8 cellular contexts compared by ENCODE assay signal in the genomic region with DNA sequence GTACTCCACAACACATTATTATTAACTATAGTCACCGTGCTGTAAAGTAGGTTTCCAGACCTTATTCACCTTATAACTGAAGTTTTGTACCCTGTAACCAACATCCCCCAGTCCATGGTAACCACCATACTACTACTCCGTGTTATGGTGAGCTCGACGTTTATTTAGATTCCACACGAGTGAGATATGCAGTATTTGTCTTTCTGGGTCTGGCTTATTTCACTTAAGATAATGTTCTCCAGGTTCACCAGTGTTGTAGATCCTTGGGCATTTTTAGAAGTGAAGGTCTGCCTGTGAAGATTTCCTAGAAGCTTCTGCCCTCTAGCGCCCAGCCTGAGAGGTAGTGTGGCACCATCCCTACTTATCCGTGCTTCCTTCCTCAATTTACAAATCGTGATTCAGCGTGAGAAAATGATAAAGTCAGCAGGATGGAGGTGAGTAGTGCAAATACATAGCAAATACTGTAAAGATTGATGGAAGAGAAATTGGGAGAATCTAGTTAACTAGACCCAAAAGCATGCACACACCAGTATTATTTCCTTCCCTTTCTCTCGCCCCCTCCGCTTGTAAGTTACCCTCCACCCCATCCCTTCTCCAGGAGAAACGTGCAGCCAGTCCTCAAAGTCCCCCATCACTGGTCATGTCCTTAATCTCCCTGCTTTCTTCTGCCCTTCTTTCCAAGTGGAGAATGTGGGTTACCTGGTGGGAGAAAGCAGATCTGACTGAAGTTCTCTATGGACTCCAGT. TPM values are rescaled to one million over a fixed set of nuclear protein-coding genes. Genes with fewer than 3 reads are reported as not detected.
DNase-seq lines count a peak whose midpoint lies in the region; ATAC-seq, FAIRE-seq and TF ChIP-seq lines count a peak whose summit lies in the region.

No MANE protein-coding gene starts in this region.

- H3K4me3 ChIP-seq in A549 = no peak overlapping the region
- H3K4me3 ChIP-seq in colonic mucosa = no peak overlapping the region
- H3K4me3 ChIP-seq in lung = no peak overlapping the region

- no peaks in the 10 kb centered on the region for H3K4me1 ChIP-seq in A549
- H3K4me1 ChIP-seq in colonic mucosa = no peaks in the 10 kb centered on the region
- H3K4me1 ChIP-seq in lung (ENCODE audit: control insufficient read depth in 2 of 2, insufficient read depth in 2 of 2, low read length in 2 of 2) = peaks cover 0 to 3% of the 10 kb centered on the region in 2 donors

- no peaks in the 10 kb centered on the region for H3K27me3 ChIP-seq in colonic mucosa
- H3K27me3 ChIP-seq in lung (ENCODE audit: control insufficient read depth, insufficient read depth) = no peaks in the 10 kb centered on the region

- CTCF ChIA-PET in A549 (lab: Yijun Ruan, JAX) = interaction anchor here (0.6 to 5.4 kb wide), 26 partner anchors 9 to 308 kb away, joined by 3 to 54 read pairs (median 4); a partner anchor contains a TSS

- H3K27ac ChIP-seq in A549 = peak overlapping the region in 1 of 2 experiments; percentile 36; a peak in 2 of 6 replicates
- no peak overlapping the region for H3K27ac ChIP-seq in colonic mucosa
- no peak overlapping the region for H3K27ac ChIP-seq in lung (ENCODE audit: low read depth in 1 of 2, low read length in 1 of 2)

- no peak for FAIRE-seq in A549 (lab: Jason Lieb, UNC)

- no peaks in the 10 kb centered on the region for H3K9me3 ChIP-seq in A549
- no peaks in the 10 kb centered on the region for H3K9me3 ChIP-seq in colonic mucosa
- no peaks in the 10 kb centered on the region for H3K9me3 ChIP-seq in lung (ENCODE audit: control insufficient read depth in 2 of 2, insufficient read depth in 1 of 2, low read length in 1 of 2)

- no peak for TF ChIP-seq POLR2A in A549 (IDR thresholded peaks at IDR 0.05; ENCODE audit: low read length)

- H3K36me3 ChIP-seq in colonic mucosa = no peaks in the 10 kb centered on the region
- H3K36me3 ChIP-seq in lung (ENCODE audit: control insufficient read depth in 2 of 2, insufficient read depth in 2 of 2, low read length in 2 of 2) = no peaks in the 10 kb centered on the region

- H3K9ac ChIP-seq in colonic mucosa (ENCODE audit: low read depth in 2 of 2, low read length in 2 of 2) = no peak overlapping the region

- 20% methylated on average over 12 of the region's 12 CpGs for WGBS in A549 (ENCODE audit: missing lambda C conversion rate)
- WGBS in lung, 2 donors = 21 to 25% methylated on average over 12 of the region's 12 CpGs

- DNase-seq in A549 (ENCODE audit: low read depth in 1 of 2, low spot score in 1 of 2) (peak; percentile 35 to 83), GM10266 (ENCODE audit: extremely low spot score) (peak; percentile 27), LHCN-M2 (ENCODE audit: low read depth) (peak; percentile 63), SW480 (ENCODE audit: low spot score) (peak; percentile 58), colonic mucosa (peak; percentile 52), lung (ENCODE audit: low spot score) (peak; percentile 54), stromal cell of bone marrow (ENCODE audit: low read depth) (peak; percentile 50)

- TF ChIP-seq EP300 in A549 (IDR thresholded peaks at IDR 0.05) = no peak

- H3K4me2 ChIP-seq in A549 = peak overlapping the region; percentile 22

- ATAC-seq in A549 (peak; percentile 99), lung (ENCODE audit: insufficient read depth, low FRiP score) (peak; percentile 62), GM19328 (IDR thresholded peaks at IDR 0.05; ENCODE audit: unreplicated experiment) (no peak)

- intact Hi-C loops in colonic mucosa (cut with DNase I) = loop anchor here (2.0 kb wide), 1 partner anchor 234 kb away; no protein-coding TSS in a partner anchor

- TF ChIP-seq RAD21 in A549 (conservative IDR thresholded peaks at IDR 0.05 in 1 of 2, IDR thresholded peaks at IDR 0.05 in 1 of 2) = peak; percentile 92 to 95

- POLR2A ChIA-PET in A549 (lab: Yijun Ruan, JAX) = interaction anchor here (1.6 kb wide), 1 partner anchor 253 kb away, joined by 4 read pairs; a partner anchor contains a TSS

- peak; percentile 93 for TF ChIP-seq CTCF in A549 (IDR thresholded peaks at IDR 0.05)
- TF ChIP-seq CTCF in GM10266 (IDR thresholded peaks at IDR 0.05; ENCODE audit: control insufficient read depth, insufficient read depth, low read depth, missing control alignments) = peak; percentile 81
- TF ChIP-seq CTCF in colonic mucosa (IDR thresholded peaks at IDR 0.05) = peak; percentile 65
- peak; percentile 48 for TF ChIP-seq CTCF in lung (IDR thresholded peaks at IDR 0.05; ENCODE audit: control extremely low read depth, extremely low read depth)

TF ChIP-seq in A549, 52 proteins besides CTCF, POLR2A, EP300 and RAD21:
- TF ChIP-seq FOSB (CRISPR knock-in tag; IDR thresholded peaks at IDR 0.05) (no peak), CEBPB (IDR thresholded peaks at IDR 0.05) (no peak), KDM1A (IDR thresholded peaks at IDR 0.05; ENCODE audit: low read depth) (no peak), RCOR1 (IDR thresholded peaks at IDR 0.05; ENCODE audit: low read depth, low read length) (no peak), MAFK (IDR thresholded peaks at IDR 0.05; ENCODE audit: partially characterized antibody) (peak; percentile 40), CHD4 (IDR thresholded peaks at IDR 0.05; ENCODE audit: borderline replicate concordance) (no peak), TFCP2L1 (CRISPR knock-in tag; IDR thresholded peaks at IDR 0.05) (no peak), CHD2 (IDR thresholded peaks at IDR 0.05; ENCODE audit: low read length, partially characterized antibody) (no peak), SMC3 (IDR thresholded peaks at IDR 0.05) (peak; percentile 86)
TF ChIP-seq in A549: peak in this region for 2.

RNA-seq across cellular contexts. Expression of a gene that starts 36.0 kb away (rescaled TPM):
- polyA plus RNA-seq in A549 (2011; rRNA removed) = 0.67 and 0.74 TPM in 2 replicates
- polyA plus RNA-seq in A549 (2012; cell fraction: cytosol; rRNA removed) = 0.12 and 0.27 TPM in 2 replicates
- polyA plus RNA-seq in A549 (2012; cell fraction: nucleus; rRNA removed) = 0.49 and 0.60 TPM in 2 replicates
- 0.31 to 0.50 TPM (median 0.39 TPM) in 3 replicates for polyA plus RNA-seq in A549 (2017; fragmentation: RNase III; extraction: RNeasy Plus Mini Kit Qiagen cat#74134 plus additional on column Dnase treatment)
- 1.7 and 1.8 TPM in 2 replicates for polyA minus RNA-seq in A549 (2011; rRNA and poly(A)+ RNA removed)
- 5.8 and 8.3 TPM in 2 replicates for total RNA-seq in LHCN-M2 (2014; rRNA removed)
- polyA plus RNA-seq in LHCN-M2 (2012) = 2.2 TPM
- 1 to 10 TPM; 3.4 to 5.3 TPM for total RNA-seq in colonic mucosa
- 10 to 100 TPM in 1 of 2 donors, 1 to 10 TPM in 1; 9.9 to 32.9 TPM for total RNA-seq in lung
- 1 to 10 TPM in 1 of 2 donors, under 1 TPM in 1; 0.98 to 2.4 TPM for polyA plus RNA-seq in lung
